Comparison of ENCODE assay signal across 1 cellular context in genomic region chr3:53056442-53056841, GRCh38.
TF ChIP-seq lines count a peak whose summit lies in the region.

No MANE protein-coding gene starts in this region.

TF ChIP-seq in endothelial cell of umbilical vein, 7 proteins besides CTCF, POLR2A, EP300 and RAD21 (continued from another document):
- no peak for TF ChIP-seq JUN (IDR thresholded peaks at IDR 0.05; ENCODE audit: borderline replicate concordance, insufficient read depth, insufficient read length, low read depth)
